Comparison of ENCODE assay signal across 1 cellular context in the genomic region with DNA sequence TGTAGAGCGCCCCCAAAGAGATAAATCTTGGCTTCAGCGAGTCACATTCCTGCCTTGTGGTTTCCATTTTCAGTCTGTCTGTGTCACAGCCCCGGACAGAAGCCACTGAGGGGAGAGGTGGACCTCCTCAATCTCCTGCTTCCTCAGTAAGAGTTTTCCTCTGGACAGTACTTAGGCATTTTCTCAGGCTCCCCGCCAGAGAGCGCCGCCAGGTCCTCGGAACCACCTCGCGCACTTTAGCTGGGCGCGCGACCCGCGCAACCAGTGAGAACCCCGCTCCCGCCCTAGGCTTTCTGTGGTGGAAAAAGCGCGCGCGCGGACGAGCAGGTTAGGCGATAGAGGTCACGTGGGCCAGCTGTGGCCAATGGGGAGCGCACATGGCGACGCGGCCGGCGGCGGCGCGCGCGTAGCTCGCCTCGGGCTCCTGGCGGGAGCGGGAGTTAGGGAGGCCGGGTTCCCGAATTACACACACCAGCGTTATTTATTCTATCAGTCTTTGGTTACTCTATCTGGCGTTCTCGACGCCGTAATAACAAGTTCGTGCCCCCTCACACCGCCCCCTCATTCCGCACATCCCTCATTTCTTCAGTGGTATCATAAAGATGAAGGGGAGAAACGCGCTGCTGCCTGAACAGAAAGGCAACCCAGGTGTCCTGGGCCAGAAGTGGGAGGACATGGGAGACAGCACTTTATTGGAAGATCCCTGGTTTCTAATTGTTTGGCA.
TF ChIP-seq lines count a peak whose summit lies in the region.

No MANE protein-coding gene starts in this region.

TF ChIP-seq in GM12878, 131 proteins besides CTCF, POLR2A, EP300 and RAD21 (continued from another document and continues in another):
- no peak for TF ChIP-seq HSF1 (IDR thresholded peaks at IDR 0.05; ENCODE audit: low read depth, low read length)
- no peak for TF ChIP-seq FOXK2 (IDR thresholded peaks at IDR 0.05)
- TF ChIP-seq RCOR1 (conservative IDR thresholded peaks at IDR 0.05; ENCODE audit: low read depth, low read length), result no peak
- peak; percentile 30 for TF ChIP-seq E2F8 (IDR thresholded peaks at IDR 0.05; ENCODE audit: low read depth, partially characterized antibody)
- no peak for TF ChIP-seq MYB (IDR thresholded peaks at IDR 0.05; ENCODE audit: borderline replicate concordance, low read depth, low read length)
- TF ChIP-seq BMI1 (IDR thresholded peaks at IDR 0.05; ENCODE audit: borderline replicate concordance), result no peak
- no peak for TF ChIP-seq CHD4 (IDR thresholded peaks at IDR 0.05)
- TF ChIP-seq TAF1 (IDR thresholded peaks at IDR 0.05; ENCODE audit: borderline replicate concordance, low read depth, low read length), result peak; percentile 50; the same call in 1 of the 2 replicates
- TF ChIP-seq CEBPB (IDR thresholded peaks at IDR 0.05; ENCODE audit: borderline replicate concordance in 1 of 2, low read depth in 2 of 2, low read length in 2 of 2), result no peak
- no peak for TF ChIP-seq SIX5 (IDR thresholded peaks at IDR 0.05; ENCODE audit: low read depth, low read length, severe bottlenecking)
- TF ChIP-seq SREBF2 (IDR thresholded peaks at IDR 0.05; ENCODE audit: low read length), result no peak
- TF ChIP-seq ASH2L (IDR thresholded peaks at IDR 0.05; ENCODE audit: borderline replicate concordance, low read depth), result 0 out of 2 replicates have a peak, but pooled peaks have one; percentile 32
- TF ChIP-seq, protein P1, sequence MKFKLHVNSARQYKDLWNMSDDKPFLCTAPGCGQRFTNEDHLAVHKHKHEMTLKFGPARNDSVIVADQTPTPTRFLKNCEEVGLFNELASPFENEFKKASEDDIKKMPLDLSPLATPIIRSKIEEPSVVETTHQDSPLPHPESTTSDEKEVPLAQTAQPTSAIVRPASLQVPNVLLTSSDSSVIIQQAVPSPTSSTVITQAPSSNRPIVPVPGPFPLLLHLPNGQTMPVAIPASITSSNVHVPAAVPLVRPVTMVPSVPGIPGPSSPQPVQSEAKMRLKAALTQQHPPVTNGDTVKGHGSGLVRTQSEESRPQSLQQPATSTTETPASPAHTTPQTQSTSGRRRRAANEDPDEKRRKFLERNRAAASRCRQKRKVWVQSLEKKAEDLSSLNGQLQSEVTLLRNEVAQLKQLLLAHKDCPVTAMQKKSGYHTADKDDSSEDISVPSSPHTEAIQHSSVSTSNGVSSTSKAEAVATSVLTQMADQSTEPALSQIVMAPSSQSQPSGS (IDR thresholded peaks at IDR 0.05; ENCODE audit: low read length), result no peak
- TF ChIP-seq, protein P2, sequence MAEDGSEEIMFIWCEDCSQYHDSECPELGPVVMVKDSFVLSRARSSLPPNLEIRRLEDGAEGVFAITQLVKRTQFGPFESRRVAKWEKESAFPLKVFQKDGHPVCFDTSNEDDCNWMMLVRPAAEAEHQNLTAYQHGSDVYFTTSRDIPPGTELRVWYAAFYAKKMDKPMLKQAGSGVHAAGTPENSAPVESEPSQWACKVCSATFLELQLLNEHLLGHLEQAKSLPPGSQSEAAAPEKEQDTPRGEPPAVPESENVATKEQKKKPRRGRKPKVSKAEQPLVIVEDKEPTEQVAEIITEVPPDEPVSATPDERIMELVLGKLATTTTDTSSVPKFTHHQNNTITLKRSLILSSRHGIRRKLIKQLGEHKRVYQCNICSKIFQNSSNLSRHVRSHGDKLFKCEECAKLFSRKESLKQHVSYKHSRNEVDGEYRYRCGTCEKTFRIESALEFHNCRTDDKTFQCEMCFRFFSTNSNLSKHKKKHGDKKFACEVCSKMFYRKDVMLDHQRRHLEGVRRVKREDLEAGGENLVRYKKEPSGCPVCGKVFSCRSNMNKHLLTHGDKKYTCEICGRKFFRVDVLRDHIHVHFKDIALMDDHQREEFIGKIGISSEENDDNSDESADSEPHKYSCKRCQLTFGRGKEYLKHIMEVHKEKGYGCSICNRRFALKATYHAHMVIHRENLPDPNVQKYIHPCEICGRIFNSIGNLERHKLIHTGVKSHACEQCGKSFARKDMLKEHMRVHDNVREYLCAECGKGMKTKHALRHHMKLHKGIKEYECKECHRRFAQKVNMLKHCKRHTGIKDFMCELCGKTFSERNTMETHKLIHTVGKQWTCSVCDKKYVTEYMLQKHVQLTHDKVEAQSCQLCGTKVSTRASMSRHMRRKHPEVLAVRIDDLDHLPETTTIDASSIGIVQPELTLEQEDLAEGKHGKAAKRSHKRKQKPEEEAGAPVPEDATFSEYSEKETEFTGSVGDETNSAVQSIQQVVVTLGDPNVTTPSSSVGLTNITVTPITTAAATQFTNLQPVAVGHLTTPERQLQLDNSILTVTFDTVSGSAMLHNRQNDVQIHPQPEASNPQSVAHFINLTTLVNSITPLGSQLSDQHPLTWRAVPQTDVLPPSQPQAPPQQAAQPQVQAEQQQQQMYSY (CRISPR knock-in tag; IDR thresholded peaks at IDR 0.05), result no peak
- TF ChIP-seq, protein P3, sequence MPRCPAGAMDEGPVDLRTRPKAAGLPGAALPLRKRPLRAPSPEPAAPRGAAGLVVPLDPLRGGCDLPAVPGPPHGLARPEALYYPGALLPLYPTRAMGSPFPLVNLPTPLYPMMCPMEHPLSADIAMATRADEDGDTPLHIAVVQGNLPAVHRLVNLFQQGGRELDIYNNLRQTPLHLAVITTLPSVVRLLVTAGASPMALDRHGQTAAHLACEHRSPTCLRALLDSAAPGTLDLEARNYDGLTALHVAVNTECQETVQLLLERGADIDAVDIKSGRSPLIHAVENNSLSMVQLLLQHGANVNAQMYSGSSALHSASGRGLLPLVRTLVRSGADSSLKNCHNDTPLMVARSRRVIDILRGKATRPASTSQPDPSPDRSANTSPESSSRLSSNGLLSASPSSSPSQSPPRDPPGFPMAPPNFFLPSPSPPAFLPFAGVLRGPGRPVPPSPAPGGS (IDR thresholded peaks at IDR 0.05; ENCODE audit: borderline replicate concordance, insufficient read depth, low read depth, low read length, poor library complexity, severe bottlenecking), result no peak
- TF ChIP-seq, protein P4, sequence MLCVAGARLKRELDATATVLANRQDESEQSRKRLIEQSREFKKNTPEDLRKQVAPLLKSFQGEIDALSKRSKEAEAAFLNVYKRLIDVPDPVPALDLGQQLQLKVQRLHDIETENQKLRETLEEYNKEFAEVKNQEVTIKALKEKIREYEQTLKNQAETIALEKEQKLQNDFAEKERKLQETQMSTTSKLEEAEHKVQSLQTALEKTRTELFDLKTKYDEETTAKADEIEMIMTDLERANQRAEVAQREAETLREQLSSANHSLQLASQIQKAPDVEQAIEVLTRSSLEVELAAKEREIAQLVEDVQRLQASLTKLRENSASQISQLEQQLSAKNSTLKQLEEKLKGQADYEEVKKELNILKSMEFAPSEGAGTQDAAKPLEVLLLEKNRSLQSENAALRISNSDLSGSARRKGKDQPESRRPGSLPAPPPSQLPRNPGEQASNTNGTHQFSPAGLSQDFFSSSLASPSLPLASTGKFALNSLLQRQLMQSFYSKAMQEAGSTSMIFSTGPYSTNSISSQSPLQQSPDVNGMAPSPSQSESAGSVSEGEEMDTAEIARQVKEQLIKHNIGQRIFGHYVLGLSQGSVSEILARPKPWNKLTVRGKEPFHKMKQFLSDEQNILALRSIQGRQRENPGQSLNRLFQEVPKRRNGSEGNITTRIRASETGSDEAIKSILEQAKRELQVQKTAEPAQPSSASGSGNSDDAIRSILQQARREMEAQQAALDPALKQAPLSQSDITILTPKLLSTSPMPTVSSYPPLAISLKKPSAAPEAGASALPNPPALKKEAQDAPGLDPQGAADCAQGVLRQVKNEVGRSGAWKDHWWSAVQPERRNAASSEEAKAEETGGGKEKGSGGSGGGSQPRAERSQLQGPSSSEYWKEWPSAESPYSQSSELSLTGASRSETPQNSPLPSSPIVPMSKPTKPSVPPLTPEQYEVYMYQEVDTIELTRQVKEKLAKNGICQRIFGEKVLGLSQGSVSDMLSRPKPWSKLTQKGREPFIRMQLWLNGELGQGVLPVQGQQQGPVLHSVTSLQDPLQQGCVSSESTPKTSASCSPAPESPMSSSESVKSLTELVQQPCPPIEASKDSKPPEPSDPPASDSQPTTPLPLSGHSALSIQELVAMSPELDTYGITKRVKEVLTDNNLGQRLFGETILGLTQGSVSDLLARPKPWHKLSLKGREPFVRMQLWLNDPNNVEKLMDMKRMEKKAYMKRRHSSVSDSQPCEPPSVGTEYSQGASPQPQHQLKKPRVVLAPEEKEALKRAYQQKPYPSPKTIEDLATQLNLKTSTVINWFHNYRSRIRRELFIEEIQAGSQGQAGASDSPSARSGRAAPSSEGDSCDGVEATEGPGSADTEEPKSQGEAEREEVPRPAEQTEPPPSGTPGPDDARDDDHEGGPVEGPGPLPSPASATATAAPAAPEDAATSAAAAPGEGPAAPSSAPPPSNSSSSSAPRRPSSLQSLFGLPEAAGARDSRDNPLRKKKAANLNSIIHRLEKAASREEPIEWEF (IDR thresholded peaks at IDR 0.05; ENCODE audit: insufficient replicate concordance, low read depth, low read length), result no peak
- 0 out of 2 replicates have a peak, but pooled peaks have one; percentile 9 for TF ChIP-seq RFX5 (IDR thresholded peaks at IDR 0.05; ENCODE audit: low read depth, low read length)
- TF ChIP-seq, protein P5, sequence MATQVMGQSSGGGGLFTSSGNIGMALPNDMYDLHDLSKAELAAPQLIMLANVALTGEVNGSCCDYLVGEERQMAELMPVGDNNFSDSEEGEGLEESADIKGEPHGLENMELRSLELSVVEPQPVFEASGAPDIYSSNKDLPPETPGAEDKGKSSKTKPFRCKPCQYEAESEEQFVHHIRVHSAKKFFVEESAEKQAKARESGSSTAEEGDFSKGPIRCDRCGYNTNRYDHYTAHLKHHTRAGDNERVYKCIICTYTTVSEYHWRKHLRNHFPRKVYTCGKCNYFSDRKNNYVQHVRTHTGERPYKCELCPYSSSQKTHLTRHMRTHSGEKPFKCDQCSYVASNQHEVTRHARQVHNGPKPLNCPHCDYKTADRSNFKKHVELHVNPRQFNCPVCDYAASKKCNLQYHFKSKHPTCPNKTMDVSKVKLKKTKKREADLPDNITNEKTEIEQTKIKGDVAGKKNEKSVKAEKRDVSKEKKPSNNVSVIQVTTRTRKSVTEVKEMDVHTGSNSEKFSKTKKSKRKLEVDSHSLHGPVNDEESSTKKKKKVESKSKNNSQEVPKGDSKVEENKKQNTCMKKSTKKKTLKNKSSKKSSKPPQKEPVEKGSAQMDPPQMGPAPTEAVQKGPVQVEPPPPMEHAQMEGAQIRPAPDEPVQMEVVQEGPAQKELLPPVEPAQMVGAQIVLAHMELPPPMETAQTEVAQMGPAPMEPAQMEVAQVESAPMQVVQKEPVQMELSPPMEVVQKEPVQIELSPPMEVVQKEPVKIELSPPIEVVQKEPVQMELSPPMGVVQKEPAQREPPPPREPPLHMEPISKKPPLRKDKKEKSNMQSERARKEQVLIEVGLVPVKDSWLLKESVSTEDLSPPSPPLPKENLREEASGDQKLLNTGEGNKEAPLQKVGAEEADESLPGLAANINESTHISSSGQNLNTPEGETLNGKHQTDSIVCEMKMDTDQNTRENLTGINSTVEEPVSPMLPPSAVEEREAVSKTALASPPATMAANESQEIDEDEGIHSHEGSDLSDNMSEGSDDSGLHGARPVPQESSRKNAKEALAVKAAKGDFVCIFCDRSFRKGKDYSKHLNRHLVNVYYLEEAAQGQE (IDR thresholded peaks at IDR 0.05; ENCODE audit: low read depth, low read length), result no peak
- TF ChIP-seq HDAC6 (IDR thresholded peaks at IDR 0.05; ENCODE audit: unreplicated experiment), result no peak
- no peak for TF ChIP-seq GABPA (IDR thresholded peaks at IDR 0.05; ENCODE audit: low read depth)
- TF ChIP-seq TCF3 (IDR thresholded peaks at IDR 0.05; ENCODE audit: borderline replicate concordance, insufficient read depth, low read depth, low read length), result no peak; the same call in 1 of the 2 replicates
- no peak for TF ChIP-seq IRF4 (IDR thresholded peaks at IDR 0.05; ENCODE audit: low read depth, low read length)
- no peak for TF ChIP-seq EZH2 (IDR thresholded peaks at IDR 0.05; ENCODE audit: borderline replicate concordance, control insufficient read depth, low read depth, low read length)
- TF ChIP-seq HDAC2 (IDR thresholded peaks at IDR 0.05), result no peak
- no peak for TF ChIP-seq NR2C2 (IDR thresholded peaks at IDR 0.05; ENCODE audit: borderline replicate concordance, control insufficient read depth, insufficient read length, low read depth)
- no peak; the same call in 1 of the 2 replicates for TF ChIP-seq CBFB (IDR thresholded peaks at IDR 0.05; ENCODE audit: low read depth)
- TF ChIP-seq SP1 (IDR thresholded peaks at IDR 0.05; ENCODE audit: low read depth, low read length), result no peak
- TF ChIP-seq CHD2 (IDR thresholded peaks at IDR 0.05; ENCODE audit: borderline replicate concordance, low read depth, low read length), result 0 out of 2 replicates have a peak, but pooled peaks have one; percentile 19
- TF ChIP-seq MEF2B (IDR thresholded peaks at IDR 0.05; ENCODE audit: partially characterized antibody, poor library complexity, severe bottlenecking), result no peak
